Comparison of ENCODE assay signal across 9 cellular contexts in genomic region chr4:121139533-121140222, GRCh38. TPM values are rescaled to one million over a fixed set of nuclear protein-coding genes. Genes with fewer than 3 reads are reported as not detected.
A peak's percentile ranks its signal among the peaks of the same experiment; 100 is the strongest.
DNase-seq lines count a peak whose midpoint lies in the region; ATAC-seq and FAIRE-seq lines count a peak whose summit lies in the region.
"Had no signal": no experiment of that assay in that cellular context is flagged by ENCODE, and none has a peak within 500 bp of the region (broad histone marks: within the 10 kb centered on the region; RNA-seq: fewer than 3 reads in every experiment).

No MANE protein-coding gene starts in this region.

- H3K27me3 ChIP-seq in small intestine (ENCODE audit: control insufficient read depth in 2 of 2, insufficient read depth in 2 of 2, low read length in 2 of 2): no peaks in the 10 kb centered on the region

- H3K9me3 Mint-ChIP-seq in activated naive CD8-positive, alpha-beta T cell treated with anti-CD3 and anti-CD28 coated beads, Interleukin-2, amount 50 U/mL, for 24 hours: no peaks in the 10 kb centered on the region

- peak overlapping the region; percentile 92 for H3K27ac Mint-ChIP-seq in activated naive CD8-positive, alpha-beta T cell treated with anti-CD3 and anti-CD28 coated beads, Interleukin-2, amount 50 U/mL, for 24 hours

- H3K36me3 Mint-ChIP-seq in activated naive CD8-positive, alpha-beta T cell treated with anti-CD3 and anti-CD28 coated beads, Interleukin-2, amount 50 U/mL, for 24 hours (ENCODE audit: low read depth): peaks cover 10% of the 10 kb centered on the region

- no peaks in the 10 kb centered on the region for H3K4me1 ChIP-seq in small intestine (ENCODE audit: control insufficient read depth in 2 of 2, insufficient read depth in 1 of 2, low read depth in 1 of 2, low read length in 1 of 2)

- WGBS in small intestine, 3 donors: 66 to 80% (median 75%) methylated on average over 7 of the region's 7 CpGs

- DNase-seq in AG08395 (ENCODE audit: low spot score) (peak; percentile 29), AML-193 (lab: John Stamatoyannopoulos, UW) (no peak), GM19238 (ENCODE audit: insufficient read length, low spot score) (no peak), small intestine (no peak)
- DNase-seq in activated naive CD8-positive, alpha-beta T cell treated with anti-CD3 and anti-CD28 coated beads, Interleukin-2, amount 50 U/mL, for 24 hours: no peak
- DNase-seq: NK-92 treated with Interleukin-12 subunit alpha and Interleukin-12 subunit beta, amount 100 ng/mL, for 24 hours had no signal

- no peaks in the 10 kb centered on the region for H3K36me3 ChIP-seq in small intestine (ENCODE audit: control insufficient read depth in 2 of 2, insufficient read depth in 2 of 2, low read length in 2 of 2)

- H3K4me1 Mint-ChIP-seq in activated naive CD8-positive, alpha-beta T cell treated with anti-CD3 and anti-CD28 coated beads, Interleukin-2, amount 50 U/mL, for 24 hours: peaks cover 76% of the 10 kb centered on the region

- H3K27me3 Mint-ChIP-seq in activated naive CD8-positive, alpha-beta T cell treated with anti-CD3 and anti-CD28 coated beads, Interleukin-2, amount 50 U/mL, for 24 hours: no peaks in the 10 kb centered on the region

- H3K4me3 ChIP-seq in small intestine (ENCODE audit: low read depth in 1 of 2, low read length in 2 of 2): no peak overlapping the region

- H3K27ac ChIP-seq in small intestine (ENCODE audit: low read depth in 1 of 2, low read length in 1 of 2): no peak overlapping the region

- no peaks in the 10 kb centered on the region for H3K9me3 ChIP-seq in small intestine (ENCODE audit: control insufficient read depth, low read depth)

- FAIRE-seq in small intestine (lab: Jason Lieb, UNC): no peak

- ATAC-seq in GM18868 (IDR thresholded peaks at IDR 0.05; ENCODE audit: unreplicated experiment) (peak; percentile 93), HG03025 (IDR thresholded peaks at IDR 0.05; ENCODE audit: low FRiP score, unreplicated experiment) (peak; percentile 69), GM19397 (IDR thresholded peaks at IDR 0.05; ENCODE audit: unreplicated experiment) (no peak)
- peak; percentile 79 for ATAC-seq in activated naive CD8-positive, alpha-beta T cell treated with anti-CD3 and anti-CD28 coated beads, Interleukin-2, amount 50 U/mL, for 24 hours

- peak overlapping the region; percentile 44 for H3K4me3 Mint-ChIP-seq in activated naive CD8-positive, alpha-beta T cell treated with anti-CD3 and anti-CD28 coated beads, Interleukin-2, amount 50 U/mL, for 24 hours

RNA-seq across cellular contexts. Expression of gene TNIP3, which starts 24.4 kb away (rescaled TPM):
- under 1 TPM in 2 of 3 donors, not detected in 1; 0.18 to 0.54 TPM for polyA plus RNA-seq in small intestine
